27 cellular contexts compared by ENCODE assay signal in the genomic region with DNA sequence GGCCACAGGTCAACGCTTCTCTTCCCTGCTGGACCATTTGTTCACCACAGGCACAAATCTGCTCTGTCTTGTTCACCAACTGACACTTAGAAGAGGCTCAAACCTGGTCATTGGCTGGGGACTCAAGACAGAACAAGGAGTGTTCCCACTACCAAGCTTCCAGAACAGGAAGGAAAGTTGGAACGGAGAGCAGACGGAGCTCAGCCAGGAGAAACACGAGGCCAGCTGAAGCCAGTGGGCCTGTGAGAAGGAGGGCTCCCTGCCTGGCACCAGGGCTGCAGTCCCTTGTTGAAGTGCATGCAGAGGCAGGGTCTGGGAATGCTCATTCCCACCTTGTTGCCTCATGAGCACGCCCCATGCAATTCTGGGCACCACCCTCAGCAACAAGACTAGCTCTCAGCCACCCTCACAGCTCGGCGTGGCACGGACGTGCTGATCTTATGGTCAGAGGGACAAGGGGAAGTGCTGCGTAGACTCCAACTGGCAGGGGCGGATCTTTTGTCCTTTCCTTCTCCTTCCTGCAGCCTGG.
"Had no signal": no experiment of that assay in that cellular context is flagged by ENCODE, and none has a peak within 500 bp of the region (broad histone marks: within the 10 kb centered on the region; RNA-seq: fewer than 3 reads in every experiment).

No MANE protein-coding gene starts in this region.

- H3K9me3 Mint-ChIP-seq: activated CD4-positive, alpha-beta memory T cell treated with anti-CD3 and anti-CD28 coated beads, Interleukin-2, amount 10 ng/mL, durations not matched to agents 7 days and 5 days; activated CD4-positive, alpha-beta T cell treated with anti-CD3 and anti-CD28 coated beads, Interleukin-2, amount 10 ng/mL, durations not matched to agents 7 days and 5 days; activated naive CD4-positive, alpha-beta T cell treated with anti-CD3 and anti-CD28 coated beads, Interleukin-2, amount 10 ng/mL, durations not matched to agents 7 days and 5 days; activated naive CD8-positive, alpha-beta T cell treated with anti-CD3 and anti-CD28 coated beads, Interleukin-2, amount 10 ng/mL, durations not matched to agents 7 days and 5 days; activated T-helper 2 cell treated with anti-CD3 and anti-CD28 coated beads, Interferon-gamma antibody, Interleukin-2, Interleukin-4, amounts not matched to agents 10 μg/mL and 5 μg/mL and 100 μg/mL, durations not matched to agents 14 hours and 24 hours and 36 hours; T-cell had no signal

- DNase-seq: activated CD4-positive, alpha-beta memory T cell treated with anti-CD3 and anti-CD28 coated beads, Interleukin-2, amount 10 ng/mL, durations not matched to agents 7 days and 5 days; activated CD4-positive, alpha-beta T cell treated with anti-CD3 and anti-CD28 coated beads, Interleukin-2, amount 10 ng/mL, durations not matched to agents 7 days and 5 days; activated CD4-positive, CD25-positive, alpha-beta regulatory T cell; activated gamma-delta T cell treated with Interleukin-2 at 50 U/mL for 16 hours; activated naive CD4-positive, alpha-beta T cell treated with anti-CD3 and anti-CD28 coated beads, Interleukin-2, amount 10 ng/mL, durations not matched to agents 7 days and 5 days; activated naive CD8-positive, alpha-beta T cell treated with anti-CD3 and anti-CD28 coated beads, Interleukin-2, amount 10 ng/mL, durations not matched to agents 7 days and 5 days; activated T-cell treated with anti-CD3 and anti-CD28 coated beads for 4 hours; activated T-cell treated with anti-CD3 and anti-CD28 coated beads, Interleukin-2, amount 50 U/mL, for 48 hours; adrenal gland; Karpas-422; MM.1S; NCI-H1092; NCI-H1417; NCI-H2029; NCI-H510A treated with DMSO at 0.1 percent for 48 hours; NCI-H69; NK-92 treated with Interleukin-12 subunit alpha and Interleukin-12 subunit beta, amount 100 ng/mL, for 24 hours; RPMI8226; T-cell; T-helper 2 cell; T1000 had no signal

- H3K27me3 ChIP-seq: adrenal gland had no signal

- H3K4me3 ChIP-seq: adrenal gland, K562, SK-N-MC had no signal

- H3K4me1 Mint-ChIP-seq: activated CD4-positive, alpha-beta memory T cell treated with anti-CD3 and anti-CD28 coated beads, Interleukin-2, amount 10 ng/mL, durations not matched to agents 7 days and 5 days; activated CD4-positive, alpha-beta T cell treated with anti-CD3 and anti-CD28 coated beads, Interleukin-2, amount 10 ng/mL, durations not matched to agents 7 days and 5 days; activated naive CD4-positive, alpha-beta T cell treated with anti-CD3 and anti-CD28 coated beads, Interleukin-2, amount 10 ng/mL, durations not matched to agents 7 days and 5 days; activated naive CD8-positive, alpha-beta T cell treated with anti-CD3 and anti-CD28 coated beads, Interleukin-2, amount 10 ng/mL, durations not matched to agents 7 days and 5 days; T-cell had no signal

- H3K4me3 Mint-ChIP-seq: activated CD4-positive, alpha-beta memory T cell treated with anti-CD3 and anti-CD28 coated beads, Interleukin-2, amount 10 ng/mL, durations not matched to agents 7 days and 5 days; activated CD4-positive, alpha-beta T cell treated with anti-CD3 and anti-CD28 coated beads, Interleukin-2, amount 10 ng/mL, durations not matched to agents 7 days and 5 days; activated naive CD4-positive, alpha-beta T cell treated with anti-CD3 and anti-CD28 coated beads, Interleukin-2, amount 10 ng/mL, durations not matched to agents 7 days and 5 days; activated naive CD8-positive, alpha-beta T cell treated with anti-CD3 and anti-CD28 coated beads, Interleukin-2, amount 10 ng/mL, durations not matched to agents 7 days and 5 days; T-cell had no signal

- H3K4me1 ChIP-seq: adrenal gland had no signal

- H3K9me3 ChIP-seq: adrenal gland had no signal

- ATAC-seq: K562, Panc1, Right ventricle myocardium inferior, T-cell had no signal

- H3K27ac Mint-ChIP-seq: activated CD4-positive, alpha-beta memory T cell treated with anti-CD3 and anti-CD28 coated beads, Interleukin-2, amount 10 ng/mL, durations not matched to agents 7 days and 5 days; activated CD4-positive, alpha-beta T cell treated with anti-CD3 and anti-CD28 coated beads, Interleukin-2, amount 10 ng/mL, durations not matched to agents 7 days and 5 days; activated naive CD4-positive, alpha-beta T cell treated with anti-CD3 and anti-CD28 coated beads, Interleukin-2, amount 10 ng/mL, durations not matched to agents 7 days and 5 days; activated naive CD8-positive, alpha-beta T cell treated with anti-CD3 and anti-CD28 coated beads, Interleukin-2, amount 10 ng/mL, durations not matched to agents 7 days and 5 days; activated T-helper 2 cell treated with anti-CD3 and anti-CD28 coated beads, Interferon-gamma antibody, Interleukin-2, Interleukin-4, amounts not matched to agents 10 μg/mL and 5 μg/mL and 100 μg/mL, durations not matched to agents 14 hours and 24 hours and 36 hours; T-cell had no signal

- H3K27ac ChIP-seq: adrenal gland, SK-N-MC, VCaP had no signal

- H3K27me3 Mint-ChIP-seq: activated naive CD4-positive, alpha-beta T cell treated with anti-CD3 and anti-CD28 coated beads, Interleukin-2, amount 10 ng/mL, durations not matched to agents 7 days and 5 days had no signal

- H3K36me3 Mint-ChIP-seq: activated naive CD4-positive, alpha-beta T cell treated with anti-CD3 and anti-CD28 coated beads, Interleukin-2, amount 10 ng/mL, durations not matched to agents 7 days and 5 days; activated naive CD8-positive, alpha-beta T cell treated with anti-CD3 and anti-CD28 coated beads, Interleukin-2, amount 10 ng/mL, durations not matched to agents 7 days and 5 days; T-cell had no signal

- H3K36me3 ChIP-seq: adrenal gland had no signal
